ENCODE assay signal across 1 cellular context in the genomic region with DNA sequence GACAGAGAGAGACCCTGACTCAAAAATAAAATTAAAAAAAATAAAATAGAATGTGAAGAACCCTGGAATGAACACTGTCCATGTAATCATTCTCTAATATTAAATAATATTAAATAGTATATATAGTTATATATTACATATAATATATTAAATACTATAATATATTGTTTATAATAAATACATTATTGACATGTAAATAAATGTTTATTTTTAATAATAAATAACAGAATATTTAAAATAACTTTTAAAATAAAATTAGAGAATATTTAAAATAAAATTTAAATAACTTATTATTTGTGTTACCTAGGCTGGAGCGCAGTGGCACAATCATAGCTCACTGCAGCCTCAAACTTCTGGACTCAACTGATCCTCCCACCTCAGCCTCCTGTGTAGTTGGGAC.
A peak's percentile ranks its signal among the peaks of the same experiment; 100 is the strongest.
TF ChIP-seq lines count a peak whose summit lies in the region.

No MANE protein-coding gene starts in this region.

TF ChIP-seq in WTC11, 78 proteins besides CTCF, POLR2A, EP300 and RAD21 (continued from another document):
- TF ChIP-seq, protein P1, sequence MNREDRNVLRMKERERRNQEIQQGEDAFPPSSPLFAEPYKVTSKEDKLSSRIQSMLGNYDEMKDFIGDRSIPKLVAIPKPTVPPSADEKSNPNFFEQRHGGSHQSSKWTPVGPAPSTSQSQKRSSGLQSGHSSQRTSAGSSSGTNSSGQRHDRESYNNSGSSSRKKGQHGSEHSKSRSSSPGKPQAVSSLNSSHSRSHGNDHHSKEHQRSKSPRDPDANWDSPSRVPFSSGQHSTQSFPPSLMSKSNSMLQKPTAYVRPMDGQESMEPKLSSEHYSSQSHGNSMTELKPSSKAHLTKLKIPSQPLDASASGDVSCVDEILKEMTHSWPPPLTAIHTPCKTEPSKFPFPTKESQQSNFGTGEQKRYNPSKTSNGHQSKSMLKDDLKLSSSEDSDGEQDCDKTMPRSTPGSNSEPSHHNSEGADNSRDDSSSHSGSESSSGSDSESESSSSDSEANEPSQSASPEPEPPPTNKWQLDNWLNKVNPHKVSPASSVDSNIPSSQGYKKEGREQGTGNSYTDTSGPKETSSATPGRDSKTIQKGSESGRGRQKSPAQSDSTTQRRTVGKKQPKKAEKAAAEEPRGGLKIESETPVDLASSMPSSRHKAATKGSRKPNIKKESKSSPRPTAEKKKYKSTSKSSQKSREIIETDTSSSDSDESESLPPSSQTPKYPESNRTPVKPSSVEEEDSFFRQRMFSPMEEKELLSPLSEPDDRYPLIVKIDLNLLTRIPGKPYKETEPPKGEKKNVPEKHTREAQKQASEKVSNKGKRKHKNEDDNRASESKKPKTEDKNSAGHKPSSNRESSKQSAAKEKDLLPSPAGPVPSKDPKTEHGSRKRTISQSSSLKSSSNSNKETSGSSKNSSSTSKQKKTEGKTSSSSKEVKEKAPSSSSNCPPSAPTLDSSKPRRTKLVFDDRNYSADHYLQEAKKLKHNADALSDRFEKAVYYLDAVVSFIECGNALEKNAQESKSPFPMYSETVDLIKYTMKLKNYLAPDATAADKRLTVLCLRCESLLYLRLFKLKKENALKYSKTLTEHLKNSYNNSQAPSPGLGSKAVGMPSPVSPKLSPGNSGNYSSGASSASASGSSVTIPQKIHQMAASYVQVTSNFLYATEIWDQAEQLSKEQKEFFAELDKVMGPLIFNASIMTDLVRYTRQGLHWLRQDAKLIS (CRISPR knock-in tag; IDR thresholded peaks at IDR 0.05; ENCODE audit: borderline replicate concordance): no peak
- peak; percentile 99 for TF ChIP-seq HMGA2 (CRISPR knock-in tag; IDR thresholded peaks at IDR 0.05)
